ENCODE assay signal across 17 cellular contexts in the genomic region with DNA sequence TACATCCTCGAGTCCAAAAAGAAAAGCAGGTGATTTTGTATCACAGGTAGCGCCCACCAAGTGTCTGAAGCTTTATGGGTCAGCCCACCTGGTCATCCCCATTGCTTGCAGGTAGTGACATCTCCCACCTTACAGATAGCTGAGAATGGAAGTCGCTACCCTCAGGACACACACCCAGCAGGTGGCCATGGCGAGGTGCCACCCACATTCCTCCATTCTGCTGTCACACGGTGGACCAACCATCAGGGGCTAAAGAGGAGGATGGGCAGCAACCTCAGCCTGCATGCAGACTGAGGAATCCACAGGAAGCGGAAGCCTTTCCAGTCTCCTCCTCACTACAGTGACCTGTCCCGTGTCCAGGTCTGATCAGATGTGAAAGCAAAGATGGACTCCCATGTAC.
DNase-seq lines count a peak whose midpoint lies in the region; ATAC-seq and TF ChIP-seq lines count a peak whose summit lies in the region.
"Had no signal": no experiment of that assay in that cellular context is flagged by ENCODE, and none has a peak within 500 bp of the region (broad histone marks: within the 10 kb centered on the region; RNA-seq: fewer than 3 reads in every experiment).

No MANE protein-coding gene starts in this region.

- H3K27me3 Mint-ChIP-seq in endodermal cell (ENCODE audit: insufficient read depth), result no peaks in the 10 kb centered on the region
- peaks cover 24% of the 10 kb centered on the region for H3K27me3 Mint-ChIP-seq in activated CD8-positive, alpha-beta memory T cell treated with anti-CD3 and anti-CD28 coated beads, Interleukin-2, amount 10 ng/mL, durations not matched to agents 7 days and 5 days

- H3K4me3 ChIP-seq in endodermal cell (ENCODE audit: low read length), result no peak overlapping the region
- H3K4me3 ChIP-seq in neuronal stem cell (ENCODE audit: low read length in 2 of 2), result no peak overlapping the region
- H3K4me3 ChIP-seq: A549; BLaER1 treated with 17β-estradiol and CSF1 and Interleukin-3, amounts not matched to agents 10 nM and 100 nM had no signal

- H3K4me3 Mint-ChIP-seq in endodermal cell, result no peak overlapping the region
- no peak overlapping the region for H3K4me3 Mint-ChIP-seq in activated CD8-positive, alpha-beta memory T cell treated with anti-CD3 and anti-CD28 coated beads, Interleukin-2, amount 10 ng/mL, durations not matched to agents 7 days and 5 days
- H3K4me3 Mint-ChIP-seq: B cell; CD4-positive, alpha-beta T cell; CD8-positive, alpha-beta T cell had no signal

- H3K23ac ChIP-seq in neuronal stem cell (ENCODE audit: low read depth, low read length, poor library complexity), result no peak overlapping the region

- H2BK12ac ChIP-seq in neuronal stem cell (ENCODE audit: low read length), result no peak overlapping the region

- H3K36me3 Mint-ChIP-seq in endodermal cell (ENCODE audit: low read depth), result no peaks in the 10 kb centered on the region
- H3K36me3 Mint-ChIP-seq in activated CD8-positive, alpha-beta memory T cell treated with anti-CD3 and anti-CD28 coated beads, Interleukin-2, amount 10 ng/mL, durations not matched to agents 7 days and 5 days, result no peaks in the 10 kb centered on the region
- H3K36me3 Mint-ChIP-seq: CD8-positive, alpha-beta T cell had no signal

- no peak overlapping the region for H2BK5ac ChIP-seq in neuronal stem cell (ENCODE audit: low read length)

- TF ChIP-seq CTCF in VCaP (conservative IDR thresholded peaks at IDR 0.05), result no peak
- TF ChIP-seq CTCF in endodermal cell (conservative IDR thresholded peaks at IDR 0.05), result no peak

- no peak for ATAC-seq in activated CD8-positive, alpha-beta memory T cell treated with anti-CD3 and anti-CD28 coated beads, Interleukin-2, amount 10 ng/mL, durations not matched to agents 7 days and 5 days
- ATAC-seq: A549; CD8-positive, alpha-beta T cell had no signal

- no peak overlapping the region for H4K8ac ChIP-seq in neuronal stem cell (ENCODE audit: low read depth, low read length)

- CTCF ChIA-PET in activated CD8-positive, alpha-beta memory T cell treated with anti-CD3 and anti-CD28 coated beads, Interleukin-2, amount 10 ng/mL, durations not matched to agents 7 days and 5 days (lab: Charles Lee), result no interaction called here

- H3K4me1 ChIP-seq in endodermal cell (ENCODE audit: control insufficient read depth, insufficient read depth, low read length), result peaks cover 21% of the 10 kb centered on the region
- H3K4me1 ChIP-seq in neuronal stem cell (ENCODE audit: control insufficient read depth in 2 of 2, insufficient read depth in 1 of 2, low read depth in 1 of 2, low read length in 2 of 2), result peaks cover 0 to 7% of the 10 kb centered on the region in 2 donors
- H3K4me1 ChIP-seq: A549 had no signal

- DNase-seq in endodermal cell, result peak; percentile 62
- DNase-seq in neuronal stem cell (ENCODE audit: low spot score), result no peak
- no peak for DNase-seq in activated CD8-positive, alpha-beta memory T cell treated with anti-CD3 and anti-CD28 coated beads, Interleukin-2, amount 10 ng/mL, durations not matched to agents 7 days and 5 days
- DNase-seq in NCI-H2227 treated with DMSO at 0.1 percent for 48 hours (lab: John Stamatoyannopoulos, UW), result no peak
- DNase-seq: AML-193; Caco-2; Calu3; CD4-positive, alpha-beta T cell; CD8-positive, alpha-beta T cell; DMS79 treated with DMSO at 0.1 percent for 48 hours; GF-D8 had no signal

- peaks cover 42% of the 10 kb centered on the region for H3K4me1 Mint-ChIP-seq in endodermal cell
- no peaks in the 10 kb centered on the region for H3K4me1 Mint-ChIP-seq in activated CD8-positive, alpha-beta memory T cell treated with anti-CD3 and anti-CD28 coated beads, Interleukin-2, amount 10 ng/mL, durations not matched to agents 7 days and 5 days
- H3K4me1 Mint-ChIP-seq: B cell had no signal

- H3K9ac ChIP-seq in endodermal cell (ENCODE audit: extremely low read depth, low read length, poor library complexity, severe bottlenecking) (no peak overlapping the region), neuronal stem cell (ENCODE audit: low read depth, low read length, poor library complexity) (no peak overlapping the region)
- H3K9ac ChIP-seq: BLaER1 treated with 17β-estradiol and CSF1 and Interleukin-3, amounts not matched to agents 10 nM and 100 nM had no signal

- H3K36me3 ChIP-seq in endodermal cell (ENCODE audit: control insufficient read depth, insufficient read depth, low read length) (no peaks in the 10 kb centered on the region), neuronal stem cell (replicated peaks in 1 of 2; ENCODE audit: control insufficient read depth in 2 of 2, insufficient read depth in 2 of 2, low read length in 2 of 2) (peaks cover 0 to 4% of the 10 kb centered on the region in 2 donors)
- H3K36me3 ChIP-seq: BLaER1 treated with 17β-estradiol and CSF1 and Interleukin-3, amounts not matched to agents 10 nM and 100 nM had no signal

- H3K9me3 Mint-ChIP-seq in endodermal cell, result no peaks in the 10 kb centered on the region
- peaks cover 5% of the 10 kb centered on the region for H3K9me3 Mint-ChIP-seq in activated CD8-positive, alpha-beta memory T cell treated with anti-CD3 and anti-CD28 coated beads, Interleukin-2, amount 10 ng/mL, durations not matched to agents 7 days and 5 days (ENCODE audit: low read depth)
- H3K9me3 Mint-ChIP-seq: CD4-positive, alpha-beta T cell; CD8-positive, alpha-beta T cell had no signal

- H2BK120ac ChIP-seq in neuronal stem cell (ENCODE audit: low read depth, low read length), result no peak overlapping the region

- H2BK15ac ChIP-seq in neuronal stem cell (ENCODE audit: low read length), result no peak overlapping the region

- H3K18ac ChIP-seq in neuronal stem cell (ENCODE audit: low read length), result peak overlapping the region; percentile 15

- H3K4ac ChIP-seq in neuronal stem cell (ENCODE audit: low read length), result no peak overlapping the region

- peak overlapping the region; percentile 89 for H2AK5ac ChIP-seq in neuronal stem cell (ENCODE audit: low read depth, low read length)

- H3K4me2 ChIP-seq in neuronal stem cell (ENCODE audit: insufficient read depth, low read length, poor library complexity, severe bottlenecking), result no peak overlapping the region
- H3K4me2 ChIP-seq: A549; BLaER1 treated with 17β-estradiol and CSF1 and Interleukin-3, amounts not matched to agents 10 nM and 100 nM had no signal

- H4K91ac ChIP-seq in neuronal stem cell (ENCODE audit: low read depth, low read length, poor library complexity), result no peak overlapping the region

- H3K14ac ChIP-seq in neuronal stem cell (ENCODE audit: low read length), result peak overlapping the region; percentile 72

- no peak overlapping the region for H3K27ac Mint-ChIP-seq in endodermal cell
- no peak overlapping the region for H3K27ac Mint-ChIP-seq in activated CD8-positive, alpha-beta memory T cell treated with anti-CD3 and anti-CD28 coated beads, Interleukin-2, amount 10 ng/mL, durations not matched to agents 7 days and 5 days
- H3K27ac Mint-ChIP-seq: B cell; CD4-positive, alpha-beta T cell; CD8-positive, alpha-beta T cell had no signal

- WGBS in endodermal cell (ENCODE audit: insufficient coverage in 1 of 2, insufficient read length in 1 of 2), 2 experiments, result 90% methylated on average over 3 to 7 of the region's 7 CpGs
- no CpG with 5 or more reads among the region's 7 CpGs for WGBS in neuronal stem cell (ENCODE audit: extremely low coverage in 2 of 2, insufficient read length in 2 of 2, insufficient replicate concordance in 1 of 2), 2 donors

- H3K27ac ChIP-seq in VCaP, result peak overlapping the region; percentile 99
- no peak overlapping the region for H3K27ac ChIP-seq in endodermal cell (ENCODE audit: low read depth, low read length)
- H3K27ac ChIP-seq in neuronal stem cell (replicated peaks; ENCODE audit: low read length), result no peak overlapping the region
- H3K27ac ChIP-seq: 22Rv1; A549; BLaER1 treated with 17β-estradiol and CSF1 and Interleukin-3, amounts not matched to agents 10 nM and 100 nM; C4-2B had no signal

- no peak overlapping the region for H2AFZ ChIP-seq in neuronal stem cell (ENCODE audit: low read length)

- no peaks in the 10 kb centered on the region for H3K79me1 ChIP-seq in neuronal stem cell (ENCODE audit: low read depth, low read length)

- H3K9me3 ChIP-seq in endodermal cell (ENCODE audit: control insufficient read depth, low read length), result no peaks in the 10 kb centered on the region
- H3K9me3 ChIP-seq in neuronal stem cell (replicated peaks in 1 of 2; ENCODE audit: control insufficient read depth in 2 of 2, insufficient read depth in 1 of 2, low read depth in 1 of 2, low read length in 2 of 2), result peaks cover 0 to 8% of the 10 kb centered on the region in 2 donors
- H3K9me3 ChIP-seq: A549; BLaER1 treated with 17β-estradiol and CSF1 and Interleukin-3, amounts not matched to agents 10 nM and 100 nM; Caco-2 had no signal

- H3K27me3 ChIP-seq in endodermal cell (ENCODE audit: control insufficient read depth, insufficient read depth, low read length, poor library complexity, severe bottlenecking) (no peaks in the 10 kb centered on the region), neuronal stem cell (ENCODE audit: control insufficient read depth in 3 of 3, insufficient read depth in 3 of 3, low read depth in 1 of 3, low read length in 3 of 3) (peaks cover 0 to 51% (median 3%) of the 10 kb centered on the region in 3 experiments)
- H3K27me3 ChIP-seq: BLaER1 treated with 17β-estradiol and CSF1 and Interleukin-3, amounts not matched to agents 10 nM and 100 nM had no signal
